In the genomic region with DNA sequence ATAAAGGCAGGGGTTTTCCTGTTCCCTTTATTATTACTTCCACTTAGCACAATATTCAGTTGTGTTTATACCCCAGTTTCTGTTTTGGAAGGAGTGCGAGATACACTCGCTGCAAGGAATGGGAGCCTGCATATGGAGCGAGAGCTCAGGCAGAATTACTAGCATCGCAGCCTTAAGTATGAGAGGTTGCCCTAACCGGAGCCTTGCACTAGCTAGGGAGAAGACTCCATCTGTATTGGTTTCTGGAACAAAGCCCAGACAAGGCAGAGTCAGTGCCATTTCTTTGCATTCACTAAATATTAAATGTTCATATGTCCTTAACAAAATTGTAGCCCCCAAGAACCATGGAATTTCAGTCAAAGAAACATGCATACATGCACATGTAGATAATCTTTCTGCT, we compare ENCODE assay signal across 20 cellular contexts. TPM values are rescaled to one million over a fixed set of nuclear protein-coding genes. Genes with fewer than 3 reads are reported as not detected.
A peak's percentile ranks its signal among the peaks of the same experiment; 100 is the strongest.
DNase-seq lines count a peak whose midpoint lies in the region; ATAC-seq, FAIRE-seq and TF ChIP-seq lines count a peak whose summit lies in the region.
"Had no signal": no experiment of that assay in that cellular context is flagged by ENCODE, and none has a peak within 500 bp of the region (broad histone marks: within the 10 kb centered on the region; RNA-seq: fewer than 3 reads in every experiment).

No MANE protein-coding gene starts in this region.

- no peak overlapping the region for H3K4me2 ChIP-seq in Loucy (ENCODE audit: low read depth, low read length, poor library complexity, severe bottlenecking)
- no peak overlapping the region for H3K4me2 ChIP-seq in K562 (ENCODE audit: insufficient read depth, low read length)

- H3K36me3 Mint-ChIP-seq in Calu3 (ENCODE audit: insufficient read depth, unreplicated experiment), result peaks cover 6% of the 10 kb centered on the region
- H3K36me3 Mint-ChIP-seq in nephron (ENCODE audit: low read depth), result no peaks in the 10 kb centered on the region
- H3K36me3 Mint-ChIP-seq in activated T-helper 2 cell treated with anti-CD3 and anti-CD28 coated beads, Interferon-gamma antibody, Interleukin-2, Interleukin-4, amounts not matched to agents 10 μg/mL and 5 μg/mL and 100 μg/mL, durations not matched to agents 14 hours and 24 hours and 36 hours (ENCODE audit: low read depth), result no peaks in the 10 kb centered on the region
- H3K36me3 Mint-ChIP-seq: CD4-positive, CD25-positive, alpha-beta regulatory T cell had no signal

- no peak overlapping the region for H3K9ac ChIP-seq in Loucy (ENCODE audit: low read depth, low read length, poor library complexity, severe bottlenecking)
- H3K9ac ChIP-seq in K562 (ENCODE audit: insufficient read depth in 1 of 2, low read depth in 2 of 2, low read length in 2 of 2), result no peak overlapping the region

- no peak overlapping the region for H3K27ac ChIP-seq in K562 (ENCODE audit: extremely low read depth, low read depth, low read length)
- H3K27ac ChIP-seq: RWPE1 had no signal

- H3K9me1 ChIP-seq in K562 (ENCODE audit: control insufficient read depth, insufficient read depth, low read length), result no peaks in the 10 kb centered on the region

- BruUV-seq in Calu3 (replicated peaks; lab: Mats Ljungman, UMichigan) (no TSS peak), K562 (replicated peaks; lab: Mats Ljungman, UMichigan) (no TSS peak)

- H3K27ac Mint-ChIP-seq in Calu3 (ENCODE audit: unreplicated experiment) (peak overlapping the region; percentile 78), nephron (peak overlapping the region; percentile 25 to 82 (median 79))
- no peak overlapping the region for H3K27ac Mint-ChIP-seq in activated T-helper 2 cell treated with anti-CD3 and anti-CD28 coated beads, Interferon-gamma antibody, Interleukin-2, Interleukin-4, amounts not matched to agents 10 μg/mL and 5 μg/mL and 100 μg/mL, durations not matched to agents 14 hours and 24 hours and 36 hours
- H3K27ac Mint-ChIP-seq: B cell; CD4-positive, CD25-positive, alpha-beta regulatory T cell had no signal

- intact Hi-C loops in Calu3 (cut with micrococcal nuclease; ENCODE audit: unreplicated experiment) (loop anchor here (5.0 to 10.0 kb wide), 4 partner anchors 339 to 1779 kb away; no protein-coding TSS in a partner anchor), K562 (cut with micrococcal nuclease) (no loop called here)
- intact Hi-C loops in activated T-helper 2 cell treated with anti-CD3 and anti-CD28 coated beads, Interferon-gamma antibody, Interleukin-2, Interleukin-4, amounts not matched to agents 10 μg/mL and 5 μg/mL and 100 μg/mL, durations not matched to agents 14 hours and 24 hours and 36 hours (cut with micrococcal nuclease), result no loop called here

- TF ChIP-seq RAD21 in K562 (CRISPR knock-in tag; conservative IDR thresholded peaks at IDR 0.05 in 1 of 2, IDR thresholded peaks at IDR 0.05 in 1 of 2), result no peak

- no peak for ATAC-seq in K562
- no peak for ATAC-seq in GM21447 (IDR thresholded peaks at IDR 0.05; ENCODE audit: unreplicated experiment)

- TF ChIP-seq EP300 in K562 (IDR thresholded peaks at IDR 0.05; ENCODE audit: low read length), result no peak

- H3K4me1 Mint-ChIP-seq in Calu3 (ENCODE audit: low read depth, unreplicated experiment), result peaks cover 22% of the 10 kb centered on the region
- peaks cover 24% of the 10 kb centered on the region for H3K4me1 Mint-ChIP-seq in nephron
- H3K4me1 Mint-ChIP-seq in activated T-helper 2 cell treated with anti-CD3 and anti-CD28 coated beads, Interferon-gamma antibody, Interleukin-2, Interleukin-4, amounts not matched to agents 10 μg/mL and 5 μg/mL and 100 μg/mL, durations not matched to agents 14 hours and 24 hours and 36 hours (ENCODE audit: low read depth), result peaks cover 13% of the 10 kb centered on the region

- H3F3A ChIP-seq in Loucy (ENCODE audit: low read depth), result 0 out of 2 replicates have a peak, but pooled peaks cover under 1% of the 10 kb centered on the region

- WGBS in K562 (ENCODE audit: insufficient coverage, low coverage, missing lambda C conversion rate), result 60% methylated on average over 5 of the region's 5 CpGs

- H3K36me3 ChIP-seq in Loucy (ENCODE audit: insufficient read depth, low read length) (no peaks in the 10 kb centered on the region), K562 (ENCODE audit: control insufficient read depth, insufficient read depth, low read length) (no peaks in the 10 kb centered on the region)

- in situ Hi-C loops in K562 (cut with MboI), result no loop called here

- no peaks in the 10 kb centered on the region for H3K27me3 Mint-ChIP-seq in Calu3 (ENCODE audit: unreplicated experiment)
- H3K27me3 Mint-ChIP-seq in nephron (ENCODE audit: low read depth), result peaks cover 17% of the 10 kb centered on the region
- H3K27me3 Mint-ChIP-seq in activated T-helper 2 cell treated with anti-CD3 and anti-CD28 coated beads, Interferon-gamma antibody, Interleukin-2, Interleukin-4, amounts not matched to agents 10 μg/mL and 5 μg/mL and 100 μg/mL, durations not matched to agents 14 hours and 24 hours and 36 hours (ENCODE audit: low read depth), result peaks cover 21% of the 10 kb centered on the region

- FAIRE-seq in K562 (lab: Jason Lieb, UNC), result no peak
- FAIRE-seq: G401.6 had no signal

- CTCF ChIA-PET in Calu3 (lab: Charles Lee) (interaction anchor here (0.9 kb wide), 2 partner anchors 15 to 339 kb away, joined by 3 to 4 read pairs; no protein-coding TSS in a partner anchor), K562 (lab: Yijun Ruan, JAX; ENCODE audit: low intra/inter-chr PET ratio) (no interaction called here)

- H3K4me3 ChIP-seq in Loucy (ENCODE audit: low read length, poor library complexity, severe bottlenecking) (no peak overlapping the region), K562 (no peak overlapping the region)

- no peak for TF ChIP-seq POLR2A in K562 (conservative IDR thresholded peaks at IDR 0.05)

- H3K4me1 ChIP-seq in Loucy (ENCODE audit: insufficient read depth, low read length, poor library complexity, severe bottlenecking) (peaks cover 7% of the 10 kb centered on the region), K562 (replicated peaks in 1 of 2; ENCODE audit: control insufficient read depth in 2 of 2, insufficient read depth in 2 of 2, low read length in 2 of 2) (peaks cover 0 to 6% of the 10 kb centered on the region in 2 experiments; a peak in 3 of 5 replicates)

- no peaks in the 10 kb centered on the region for H3K9me3 ChIP-seq in Loucy (ENCODE audit: insufficient read depth, low read depth, low read length)
- H3K9me3 ChIP-seq in K562 (replicated peaks; ENCODE audit: control insufficient read depth, insufficient read depth, low read depth, low read length), result no peaks in the 10 kb centered on the region
- H3K9me3 ChIP-seq: Caco-2 had no signal

- no peak for DNase-seq in Calu3
- DNase-seq in K562 (ENCODE audit: extremely low read depth in 1 of 4, low spot score in 3 of 4), result no peak
- DNase-seq in activated T-helper 2 cell treated with anti-CD3 and anti-CD28 coated beads, Interferon-gamma antibody, Interleukin-2, Interleukin-4, amounts not matched to agents 10 μg/mL and 5 μg/mL and 100 μg/mL, durations not matched to agents 14 hours and 24 hours and 36 hours (ENCODE audit: low spot score), result no peak
- no peak for DNase-seq in AG08395 (ENCODE audit: low spot score)
- DNase-seq: Caco-2; CD4-positive, CD25-positive, alpha-beta regulatory T cell; DND-41; GOT3; KG1; NCI-H146; NCI-H2081; NCI-H345; NCI-H526 treated with DMSO at 0.1 percent for 48 hours; NK-92 treated with Interleukin-12 subunit alpha and Interleukin-12 subunit beta, amount 100 ng/mL, for 24 hours had no signal

- H3K79me2 ChIP-seq in Loucy (ENCODE audit: insufficient read depth, low read length) (no peaks in the 10 kb centered on the region), K562 (ENCODE audit: control insufficient read depth, insufficient read depth, low read length) (no peaks in the 10 kb centered on the region)

- H3K9me3 Mint-ChIP-seq in Calu3 (ENCODE audit: low read depth, unreplicated experiment) (no peaks in the 10 kb centered on the region), nephron (no peaks in the 10 kb centered on the region)
- H3K9me3 Mint-ChIP-seq in activated T-helper 2 cell treated with anti-CD3 and anti-CD28 coated beads, Interferon-gamma antibody, Interleukin-2, Interleukin-4, amounts not matched to agents 10 μg/mL and 5 μg/mL and 100 μg/mL, durations not matched to agents 14 hours and 24 hours and 36 hours, result no peaks in the 10 kb centered on the region

- TF ChIP-seq CTCF in Calu3 (IDR thresholded peaks at IDR 0.05; ENCODE audit: unreplicated experiment) (no peak), Loucy (conservative IDR thresholded peaks at IDR 0.05; ENCODE audit: low read length) (no peak), K562 (IDR thresholded peaks at IDR 0.05 in 2 of 3, conservative IDR thresholded peaks at IDR 0.05 in 1 of 3; ENCODE audit: insufficient read depth in 2 of 3, low read depth in 1 of 3, low read length in 3 of 3) (no peak), nephron (IDR thresholded peaks at IDR 0.05; ENCODE audit: unreplicated experiment in 3 of 3) (no peak)

- POLR2A ChIA-PET in K562 (lab: Yijun Ruan, JAX), result no interaction called here

- H3K27me3 ChIP-seq in Loucy (ENCODE audit: insufficient read depth, low read length, poor library complexity, severe bottlenecking) (no peaks in the 10 kb centered on the region), K562 (ENCODE audit: control insufficient read depth in 2 of 2, insufficient read depth in 2 of 2, low read length in 2 of 2) (no peaks in the 10 kb centered on the region)

- H3K4me3 Mint-ChIP-seq in Calu3 (ENCODE audit: low read depth, unreplicated experiment) (peak overlapping the region; percentile 65), nephron (no peak overlapping the region)
- no peak overlapping the region for H3K4me3 Mint-ChIP-seq in activated T-helper 2 cell treated with anti-CD3 and anti-CD28 coated beads, Interferon-gamma antibody, Interleukin-2, Interleukin-4, amounts not matched to agents 10 μg/mL and 5 μg/mL and 100 μg/mL, durations not matched to agents 14 hours and 24 hours and 36 hours (ENCODE audit: low read depth)
- H3K4me3 Mint-ChIP-seq: B cell; CD4-positive, CD25-positive, alpha-beta regulatory T cell had no signal

- H2AFZ ChIP-seq in Loucy (ENCODE audit: low read length) (0 out of 2 replicates have a peak overlapping the region, but pooled peaks have one; percentile 28), K562 (ENCODE audit: low read depth, low read length) (peak overlapping the region; percentile 82; the same call in 1 of the 2 replicates)

- H4K20me1 ChIP-seq in Loucy (ENCODE audit: insufficient read depth, low read length, poor library complexity, severe bottlenecking) (no peaks in the 10 kb centered on the region), K562 (replicated peaks; ENCODE audit: control insufficient read depth, insufficient read depth, low read length) (no peaks in the 10 kb centered on the region)

- no peaks in the 10 kb centered on the region for H3K9me2 ChIP-seq in Loucy (replicated peaks; ENCODE audit: low read depth, low read length)

RNA-seq across cellular contexts. Expression of a gene that starts 6.2 kb away (rescaled TPM):
- total RNA-seq in Calu3 (2022) (65.3 and 69.1 TPM in 2 replicates), K562 (2014; rRNA removed) (54.8 and 63.8 TPM in 2 replicates), K562 (2014; rRNA removed; fragmentation: Illumina TruSeq; extraction: Trizol) (71.6 and 81.9 TPM in 2 replicates), K562 (2015; rRNA removed; fragmentation: Illumina TruSeq; extraction: Trizol) (75.1 and 76.5 TPM in 2 replicates), K562 (2021) (93.7 and 101 TPM in 2 replicates)
- 102 and 114 TPM in 2 replicates for total RNA-seq in K562 (2011; cell fraction: chromatin; rRNA removed; ENCODE audit: low replicate concordance)
- 84.7 and 95.4 TPM in 2 replicates for total RNA-seq in K562 (2011; cell fraction: nucleolus; rRNA removed)
- 123 and 174 TPM in 2 replicates for total RNA-seq in K562 (2011; cell fraction: nucleoplasm; rRNA removed)
- polyA plus RNA-seq in K562 (2011; rRNA removed) (113 and 114 TPM in 2 replicates), K562 (2014; fragmentation: Illumina TruSeq; extraction: Trizol) (94.6 and 99.4 TPM in 2 replicates), K562 (2014; fragmentation: Nextera tagmentation; extraction: Ambion mirVana) (10 to 100 TPM; 38.7 to 51.8 TPM), K562 (2014; rRNA removed) (80.0 and 81.8 TPM in 2 replicates)
- polyA plus RNA-seq in K562 (2011; cell fraction: cytosol; rRNA removed), result 83.1 and 112 TPM in 2 replicates
- polyA plus RNA-seq in K562 (2011; cell fraction: nucleus; rRNA removed), result 148 and 169 TPM in 2 replicates
- 77.9 and 94.5 TPM in 2 replicates for polyA plus RNA-seq in K562 (2012)
- polyA minus RNA-seq in K562 (2011; rRNA and poly(A)+ RNA removed), result 128 and 153 TPM in 2 replicates
- 40.1 and 42.8 TPM in 2 replicates for polyA minus RNA-seq in K562 (2011; cell fraction: cytosol; rRNA and poly(A)+ RNA removed)
- polyA minus RNA-seq in K562 (2011; cell fraction: nucleus; rRNA and poly(A)+ RNA removed), result 45.5 and 68.2 TPM in 2 replicates
- 121 and 133 TPM in 2 replicates for total RNA-seq in activated T-helper 2 cell treated with anti-CD3 and anti-CD28 coated beads, Interferon-gamma antibody, Interleukin-2, Interleukin-4, amounts not matched to agents 10 μg/mL and 5 μg/mL and 100 μg/mL, durations not matched to agents 14 hours and 24 hours and 36 hours
